In the genomic region with DNA sequence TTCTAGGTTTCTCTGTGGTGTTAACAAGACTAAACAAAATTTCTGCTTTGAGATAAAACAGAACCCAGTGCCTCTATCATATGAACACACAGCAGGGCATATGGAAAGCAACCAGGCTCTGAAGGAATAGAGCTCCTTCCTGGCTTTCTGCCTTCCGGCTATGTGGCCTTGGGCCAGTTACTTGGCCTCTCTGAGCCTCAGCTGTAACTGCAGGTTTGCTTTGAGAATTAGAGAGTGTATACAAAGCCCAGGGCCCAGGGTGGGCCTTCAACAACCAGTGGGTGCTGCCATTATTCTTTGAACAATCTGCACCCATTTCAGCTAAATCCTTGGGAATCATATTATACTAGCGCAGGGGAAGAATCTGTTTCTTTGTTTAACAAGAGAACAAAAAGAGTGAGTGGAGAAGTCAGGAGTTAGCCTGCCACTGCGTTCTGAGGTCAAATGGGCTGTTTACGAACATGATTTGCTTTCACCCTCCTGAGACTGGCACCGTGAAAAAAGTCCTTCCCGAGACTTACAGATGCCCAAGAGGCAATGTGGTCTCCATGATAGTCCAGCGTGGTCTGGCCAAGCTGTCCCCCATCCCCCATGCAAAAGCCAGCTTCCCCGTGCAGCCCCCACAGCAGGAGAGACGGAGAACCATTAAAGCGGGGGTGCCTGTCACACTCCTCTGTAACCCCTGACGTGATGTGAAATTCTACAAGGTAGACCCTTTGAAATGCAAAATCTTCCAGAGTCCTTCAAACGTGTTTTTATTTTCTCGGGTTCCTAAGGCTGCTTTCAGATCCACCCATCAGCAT, we compare ENCODE assay signal across 9 cellular contexts. TPM values are rescaled to one million over a fixed set of nuclear protein-coding genes. Genes with fewer than 3 reads are reported as not detected.
A peak's percentile ranks its signal among the peaks of the same experiment; 100 is the strongest.
DNase-seq lines count a peak whose midpoint lies in the region; ATAC-seq, FAIRE-seq and TF ChIP-seq lines count a peak whose summit lies in the region.
"Had no signal": no experiment of that assay in that cellular context is flagged by ENCODE, and none has a peak within 500 bp of the region (broad histone marks: within the 10 kb centered on the region; RNA-seq: fewer than 3 reads in every experiment).

No MANE protein-coding gene starts in this region.

- peak overlapping the region; percentile 79 for H3K27ac ChIP-seq in muscle layer of colon (ENCODE audit: low read depth, low read length)
- H3K27ac ChIP-seq in upper lobe of left lung, result peak overlapping the region; percentile 75 to 91 (median 80)
- H3K27ac ChIP-seq in A673 (ENCODE audit: low read depth, low read length, poor library complexity, severe bottlenecking), result no peak overlapping the region

- BruUV-seq in A673 (replicated peaks; lab: Mats Ljungman, UMichigan), result no TSS peak

- WGBS in upper lobe of left lung, 2 donors, result 67 to 72% methylated on average over 13 of the region's 13 CpGs

- CTCF ChIA-PET in A673 (lab: Charles Lee), result no interaction called here

- no peak for TF ChIP-seq CTCF in bronchial epithelial cell (IDR thresholded peaks at IDR 0.05; ENCODE audit: insufficient read depth, low read length, severe bottlenecking)
- TF ChIP-seq CTCF in upper lobe of left lung (IDR thresholded peaks at IDR 0.05), result no peak
- no peak for TF ChIP-seq CTCF in A673 (conservative IDR thresholded peaks at IDR 0.05; ENCODE audit: low read depth, low read length)

- no peak for ATAC-seq in upper lobe of left lung (ENCODE audit: low FRiP score in 2 of 2)
- ATAC-seq in HG03378 (IDR thresholded peaks at IDR 0.05; ENCODE audit: unreplicated experiment), result no peak

- peak overlapping the region; percentile 81 for H3K27ac Mint-ChIP-seq in activated naive CD4-positive, alpha-beta T cell treated with anti-CD3 and anti-CD28 coated beads, Interleukin-2, amount 50 U/mL, for 24 hours

- H3K36me3 Mint-ChIP-seq in activated naive CD4-positive, alpha-beta T cell treated with anti-CD3 and anti-CD28 coated beads, Interleukin-2, amount 50 U/mL, for 24 hours, result no peaks in the 10 kb centered on the region

- H3K27me3 Mint-ChIP-seq in activated naive CD4-positive, alpha-beta T cell treated with anti-CD3 and anti-CD28 coated beads, Interleukin-2, amount 50 U/mL, for 24 hours, result no peaks in the 10 kb centered on the region

- intact Hi-C loops in A673 (cut with micrococcal nuclease; ENCODE audit: unreplicated experiment), result no loop called here

- H3K36me3 ChIP-seq in bronchial epithelial cell (ENCODE audit: control insufficient read depth, insufficient read depth, low read length) (no peaks in the 10 kb centered on the region), muscle layer of colon (ENCODE audit: insufficient read depth, low read length) (no peaks in the 10 kb centered on the region), upper lobe of left lung (no peaks in the 10 kb centered on the region), A673 (ENCODE audit: insufficient read depth, low read length, poor library complexity, severe bottlenecking) (no peaks in the 10 kb centered on the region)

- H3K9ac ChIP-seq in muscle layer of colon (ENCODE audit: low read length), result no peak overlapping the region

- H3K4me3 ChIP-seq in bronchial epithelial cell (ENCODE audit: low read depth, low read length), result no peak overlapping the region
- H3K4me3 ChIP-seq in muscle layer of colon (ENCODE audit: low read depth in 1 of 2, low read length in 2 of 2), result peak overlapping the region; percentile 3 to 9
- no peak overlapping the region for H3K4me3 ChIP-seq in upper lobe of left lung
- no peak overlapping the region for H3K4me3 ChIP-seq in A673 (ENCODE audit: low read depth, low read length, poor library complexity, severe bottlenecking)

- POLR2A ChIA-PET in A673 (lab: Charles Lee; ENCODE audit: low non-redundant PET), result no interaction called here

- TF ChIP-seq POLR2A in upper lobe of left lung (IDR thresholded peaks at IDR 0.05), result no peak

- H3K4me1 Mint-ChIP-seq in activated naive CD4-positive, alpha-beta T cell treated with anti-CD3 and anti-CD28 coated beads, Interleukin-2, amount 50 U/mL, for 24 hours, result peaks cover 87% of the 10 kb centered on the region

- peak overlapping the region; percentile 75 for H3K4me3 Mint-ChIP-seq in activated naive CD4-positive, alpha-beta T cell treated with anti-CD3 and anti-CD28 coated beads, Interleukin-2, amount 50 U/mL, for 24 hours

- no peak for DNase-seq in activated naive CD4-positive, alpha-beta T cell treated with Interleukin-2 at 50 U/mL for 16 hours
- DNase-seq in bronchial epithelial cell (ENCODE audit: low read depth), result peak; percentile 21
- DNase-seq in upper lobe of left lung, result no peak
- no peak for DNase-seq in A673 (ENCODE audit: low spot score)
- no peak for DNase-seq in NCI-H526 (lab: John Stamatoyannopoulos, UW)
- DNase-seq: stimulated activated CD4-positive, alpha-beta T cell treated with anti-CD3 and anti-CD28 coated beads, Interleukin-4, amount 100 ng/mL, for 24 hours had no signal

- no peak for FAIRE-seq in bronchial epithelial cell (lab: Jason Lieb, UNC)

- H3K4me1 ChIP-seq in muscle layer of colon (ENCODE audit: insufficient read depth, low read length), result peaks cover 83% of the 10 kb centered on the region
- peaks cover 80 to 86% (median 82%) of the 10 kb centered on the region in 4 donors for H3K4me1 ChIP-seq in upper lobe of left lung
- H3K4me1 ChIP-seq in A673 (ENCODE audit: insufficient read depth, low read length, poor library complexity, severe bottlenecking), result peaks cover 28% of the 10 kb centered on the region

- no peaks in the 10 kb centered on the region for H3K9me3 Mint-ChIP-seq in activated naive CD4-positive, alpha-beta T cell treated with anti-CD3 and anti-CD28 coated beads, Interleukin-2, amount 50 U/mL, for 24 hours

- no peaks in the 10 kb centered on the region for H3K9me3 ChIP-seq in muscle layer of colon (ENCODE audit: low read length)
- no peaks in the 10 kb centered on the region for H3K9me3 ChIP-seq in upper lobe of left lung
- no peaks in the 10 kb centered on the region for H3K9me3 ChIP-seq in A673 (ENCODE audit: low read depth, low read length, poor library complexity, severe bottlenecking)

- H3K27me3 ChIP-seq in bronchial epithelial cell (ENCODE audit: control insufficient read depth, insufficient read depth, low read length) (no peaks in the 10 kb centered on the region), muscle layer of colon (ENCODE audit: control insufficient read depth in 1 of 2, insufficient read depth in 2 of 2, low read length in 2 of 2) (no peaks in the 10 kb centered on the region), upper lobe of left lung (no peaks in the 10 kb centered on the region), A673 (replicated peaks; ENCODE audit: insufficient read depth, low read depth, low read length, poor library complexity) (no peaks in the 10 kb centered on the region)

- no peak for TF ChIP-seq EP300 in upper lobe of left lung (IDR thresholded peaks at IDR 0.05)

RNA-seq across cellular contexts. Expression of gene FAM53B, which starts 4.9 kb away (rescaled TPM):
- total RNA-seq in bronchial epithelial cell (19.5 and 23.9 TPM in 2 replicates), upper lobe of left lung (10 to 100 TPM; 35.8 to 62.5 (median 47.8) TPM), A673 (2021) (18.3 and 19.8 TPM in 2 replicates)

RNA-seq across cellular contexts. Expression of gene EEF1AKMT2, which starts 52.4 kb away (rescaled TPM):
- 16.5 and 21.1 TPM in 2 replicates for total RNA-seq in bronchial epithelial cell
- total RNA-seq in upper lobe of left lung, result 10 to 100 TPM in 4 of 6 donors, 1 to 10 TPM in 2; 3.6 to 17.3 (median 11.4) TPM
- 32.2 and 33.4 TPM in 2 replicates for total RNA-seq in A673 (2021)

Comparison
In these comparisons a context has a peak if more than half of its experiments do, and no peak if none do; other contexts are left out.
1. H3K4me3 ChIP-seq: peak in muscle layer of colon (2 of 2); none in bronchial epithelial cell (single experiment), upper lobe of left lung (0 of 4) and A673 (single experiment).